Comparison of ENCODE assay signal across 8 cellular contexts in genomic region chr19:11482384-11483050, GRCh38. TPM values are rescaled to one million over a fixed set of nuclear protein-coding genes. Genes with fewer than 3 reads are reported as not detected.
DNase-seq lines count a peak whose midpoint lies in the region; ATAC-seq, FAIRE-seq and TF ChIP-seq lines count a peak whose summit lies in the region.

No MANE protein-coding gene starts in this region.

- H3K4me3 ChIP-seq in A549, result peak overlapping the region; percentile 64
- peak overlapping the region; percentile 21 to 60 (median 42) for H3K4me3 ChIP-seq in breast epithelium

- peak; percentile 75 to 84 for DNase-seq in A549 (ENCODE audit: low read depth in 1 of 2, low spot score in 1 of 2)
- peak; percentile 95 for DNase-seq in NCI-H2196 (lab: John Stamatoyannopoulos, UW; ENCODE audit: unreplicated experiment)
- DNase-seq in WTC11 (ENCODE audit: low spot score), result peak; percentile 89
- peak; percentile 65 to 67 for DNase-seq in breast epithelium (ENCODE audit: low spot score in 2 of 2)
- peak; percentile 85 for DNase-seq in inferior parietal cortex (ENCODE audit: extremely low spot score)
- peak; percentile 72 to 84 for DNase-seq in stimulated activated CD4-positive, alpha-beta T cell treated with anti-CD3 and anti-CD28 coated beads, Interleukin-15, amount 100 ng/mL, for 1 hour (ENCODE audit: low read depth in 1 of 2, low spot score in 1 of 2)

- POLR2A ChIA-PET in A549 (lab: Yijun Ruan, JAX), result interaction anchor here (1.0 to 1.6 kb wide), 4 partner anchors 100 to 142 kb away, joined by 3 to 10 read pairs (median 6); partner anchors contain the start of gene SWSAP1
- POLR2A ChIA-PET in WTC11 (lab: Charles Lee), result interaction anchor here (0.5 to 1.3 kb wide), 5 partner anchors 30 to 114 kb away, joined by 3 to 8 read pairs (median 3); partner anchors contain the start of gene RGL3

- H3K27me3 Mint-ChIP-seq in WTC11 (ENCODE audit: low read depth), result peaks cover 48% of the 10 kb centered on the region

- peaks cover 22 to 53% of the 10 kb centered on the region in 2 donors for H3K27me3 ChIP-seq in breast epithelium

- H3K36me3 Mint-ChIP-seq in WTC11, result no peaks in the 10 kb centered on the region

- no peaks in the 10 kb centered on the region for H3K9me3 Mint-ChIP-seq in WTC11

- peak overlapping the region; percentile 62 for H3K4me3 Mint-ChIP-seq in WTC11

- TF ChIP-seq CTCF in A549 (IDR thresholded peaks at IDR 0.05) (peak; percentile 84), WTC11 (IDR thresholded peaks at IDR 0.05) (peak; percentile 97), breast epithelium (IDR thresholded peaks at IDR 0.05) (peak; percentile 87 to 93 (median 87))

- 12% methylated on average over 8 of the region's 58 CpGs for WGBS in A549 (ENCODE audit: missing lambda C conversion rate)

- intact Hi-C loops in breast epithelium (cut with DNase I; ENCODE audit: low total_unique reads), result loop anchor here (10.0 kb wide), 1 partner anchor 188 kb away; the partner anchor contains the start of gene TSPAN16

- H3K27ac Mint-ChIP-seq in WTC11, result no peak overlapping the region

- ATAC-seq in A549, result peak; percentile 69 to 86
- ATAC-seq in HG03159 (IDR thresholded peaks at IDR 0.05; ENCODE audit: unreplicated experiment), result peak; percentile 64
- ATAC-seq in WTC11, result peak; percentile 8; the same call in 1 of the 2 replicates

- H3K9me3 ChIP-seq in A549 (no peaks in the 10 kb centered on the region), breast epithelium (no peaks in the 10 kb centered on the region)

- H3K4me2 ChIP-seq in A549, result peak overlapping the region; percentile 97

- peak; percentile 64 to 87; a peak in 4 of 5 replicates for TF ChIP-seq RAD21 in A549 (conservative IDR thresholded peaks at IDR 0.05 in 1 of 2, IDR thresholded peaks at IDR 0.05 in 1 of 2)

- H3K4me1 ChIP-seq in A549 (0 out of 3 replicates have a peak, but pooled peaks cover 3% of the 10 kb centered on the region), breast epithelium (peaks cover 6 to 13% of the 10 kb centered on the region in 2 donors)

- no peak for FAIRE-seq in A549 (lab: Jason Lieb, UNC)

- TF ChIP-seq POLR2A in A549 (IDR thresholded peaks at IDR 0.05; ENCODE audit: low read length), result no peak
- peak; percentile 0 for TF ChIP-seq POLR2A in GM18526 (IDR thresholded peaks at IDR 0.05; ENCODE audit: extremely low read depth, insufficient read length)
- no peak for TF ChIP-seq POLR2A in breast epithelium (IDR thresholded peaks at IDR 0.05)

- CTCF ChIA-PET in A549 (lab: Yijun Ruan, JAX), result interaction anchor here (0.5 to 3.6 kb wide), 65 partner anchors 8 to 449 kb away, joined by 3 to 50 read pairs (median 4); partner anchors contain the start of genes EPOR, ODAD3, SWSAP1 and TSPAN16
- CTCF ChIA-PET in WTC11 (lab: Charles Lee), result interaction anchor here (0.6 to 3.1 kb wide), 47 partner anchors 9 to 341 kb away, joined by 3 to 37 read pairs (median 5); partner anchors contain the start of genes ACP5, CCDC159, ECSIT and ELOF1

- no peaks in the 10 kb centered on the region for H3K36me3 ChIP-seq in breast epithelium

- H3K4me1 Mint-ChIP-seq in WTC11, result peaks cover 13% of the 10 kb centered on the region

- TF ChIP-seq EP300 in A549 (IDR thresholded peaks at IDR 0.05), result no peak

- H3K27ac ChIP-seq in A549 (peak overlapping the region; percentile 81 to 91), breast epithelium (no peak overlapping the region)

TF ChIP-seq in A549, 52 proteins besides CTCF, POLR2A, EP300 and RAD21 (continues in another document):
- TF ChIP-seq JUN (IDR thresholded peaks at IDR 0.05) (peak in 1 of 2 experiments; percentile 72; a peak in 3 of 5 replicates), E2F6 (IDR thresholded peaks at IDR 0.05; ENCODE audit: borderline replicate concordance, low read depth) (peak; percentile 95), MAZ (IDR thresholded peaks at IDR 0.05; ENCODE audit: borderline replicate concordance, low read depth, low read length) (peak; percentile 65; the same call in 1 of the 2 replicates), BHLHE40 (IDR thresholded peaks at IDR 0.05; ENCODE audit: low read depth, low read length) (peak; percentile 97), ZNF302 (CRISPR knock-in tag; IDR thresholded peaks at IDR 0.05) (no peak), SMC3 (IDR thresholded peaks at IDR 0.05) (peak; percentile 75), HEYL (CRISPR knock-in tag; IDR thresholded peaks at IDR 0.05) (no peak)

TF ChIP-seq in WTC11, 78 proteins besides CTCF, POLR2A, EP300 and RAD21 (continues in another document):
- TF ChIP-seq RORB (CRISPR knock-in tag; IDR thresholded peaks at IDR 0.05) (no peak), TP53 (CRISPR knock-in tag; IDR thresholded peaks at IDR 0.05) (peak; percentile 95), MAX (CRISPR knock-in tag; IDR thresholded peaks at IDR 0.05) (peak; percentile 99), ZBTB43 (CRISPR knock-in tag; IDR thresholded peaks at IDR 0.05) (peak; percentile 93), ATF6 (CRISPR knock-in tag; IDR thresholded peaks at IDR 0.05) (no peak), TEAD1 (CRISPR knock-in tag; IDR thresholded peaks at IDR 0.05) (peak; percentile 83), FOXP1 (CRISPR knock-in tag; IDR thresholded peaks at IDR 0.05; ENCODE audit: borderline replicate concordance) (peak; percentile 97)

RNA-seq across cellular contexts. Expression of gene ELAVL3, which starts 1.7 kb away (rescaled TPM):
- 0.03 TPM in 1 of 2 replicates, not detected in the other for polyA plus RNA-seq in A549 (2011; rRNA removed)
- polyA plus RNA-seq in A549 (2012; cell fraction: cytosol; rRNA removed), result 0.01 TPM in 1 of 2 replicates, not detected in the other
- 0.07 and 0.10 TPM in 2 replicates for polyA plus RNA-seq in A549 (2012; cell fraction: nucleus; rRNA removed)
- 0.01 to 0.03 TPM in 2 of 3 replicates, not detected in the other for polyA plus RNA-seq in A549 (2017; fragmentation: RNase III; extraction: RNeasy Plus Mini Kit Qiagen cat#74134 plus additional on column Dnase treatment)
- 0.58 TPM in 1 of 2 replicates, not detected in the other for polyA minus RNA-seq in A549 (2011; rRNA and poly(A)+ RNA removed)
- total RNA-seq in WTC11 (2021), result 1.4 to 3.0 TPM (median 1.6 TPM) in 3 replicates
- not detected for total RNA-seq in breast epithelium

RNA-seq across cellular contexts. Expression of gene ZNF653, which starts 23.1 kb away (rescaled TPM):
- polyA plus RNA-seq in A549 (2011; rRNA removed), result 2.9 and 3.8 TPM in 2 replicates
- 10.9 and 11.7 TPM in 2 replicates for polyA plus RNA-seq in A549 (2012; cell fraction: cytosol; rRNA removed)
- polyA plus RNA-seq in A549 (2012; cell fraction: nucleus; rRNA removed), result 14.0 and 16.5 TPM in 2 replicates
- polyA plus RNA-seq in A549 (2017; fragmentation: RNase III; extraction: RNeasy Plus Mini Kit Qiagen cat#74134 plus additional on column Dnase treatment), result 2.9 to 4.2 TPM (median 3.8 TPM) in 3 replicates
- 1.8 and 3.9 TPM in 2 replicates for polyA minus RNA-seq in A549 (2011; rRNA and poly(A)+ RNA removed)
- total RNA-seq in WTC11 (2021), result 10.3 to 13.4 TPM (median 11.5 TPM) in 3 replicates
- total RNA-seq in breast epithelium, result 10 to 100 TPM in 2 of 3 donors, 1 to 10 TPM in 1; 3.4 to 14.0 (median 10.8) TPM

RNA-seq across cellular contexts. Expression of gene ECSIT, which starts 46.4 kb away (rescaled TPM):
- polyA plus RNA-seq in A549 (2011; rRNA removed) (29.7 and 36.6 TPM in 2 replicates), A549 (2017; fragmentation: RNase III; extraction: RNeasy Plus Mini Kit Qiagen cat#74134 plus additional on column Dnase treatment) (23.0 to 24.4 TPM (median 23.8 TPM) in 3 replicates)
- polyA plus RNA-seq in A549 (2012; cell fraction: cytosol; rRNA removed), result 55.0 and 59.8 TPM in 2 replicates
- polyA plus RNA-seq in A549 (2012; cell fraction: nucleus; rRNA removed), result 89.9 and 93.9 TPM in 2 replicates
- polyA minus RNA-seq in A549 (2011; rRNA and poly(A)+ RNA removed), result 63.2 and 68.7 TPM in 2 replicates
- total RNA-seq in WTC11 (2021) (56.4 to 64.1 TPM (median 61.7 TPM) in 3 replicates), breast epithelium (10 to 100 TPM; 37.0 to 56.0 (median 53.6) TPM)

RNA-seq across cellular contexts. Expression of gene PRKCSH, which starts 47.1 kb away (rescaled TPM):
- polyA plus RNA-seq in A549 (2011; rRNA removed) (75.0 and 102 TPM in 2 replicates), A549 (2017; fragmentation: RNase III; extraction: RNeasy Plus Mini Kit Qiagen cat#74134 plus additional on column Dnase treatment) (206 to 215 TPM (median 212 TPM) in 3 replicates)
- 173 and 208 TPM in 2 replicates for polyA plus RNA-seq in A549 (2012; cell fraction: cytosol; rRNA removed)
- polyA plus RNA-seq in A549 (2012; cell fraction: nucleus; rRNA removed), result 430 and 651 TPM in 2 replicates
- polyA minus RNA-seq in A549 (2011; rRNA and poly(A)+ RNA removed), result 150 and 154 TPM in 2 replicates
- total RNA-seq in WTC11 (2021) (396 to 405 TPM (median 402 TPM) in 3 replicates), breast epithelium (10 to 100 TPM; 69.5 to 95.9 (median 92.1) TPM)

RNA-seq across cellular contexts. Expression of gene ODAD3, which starts 47.6 kb away (rescaled TPM):
- 0.46 and 0.70 TPM in 2 replicates for polyA plus RNA-seq in A549 (2011; rRNA removed)
- 0.98 and 1.0 TPM in 2 replicates for polyA plus RNA-seq in A549 (2012; cell fraction: cytosol; rRNA removed)
- polyA plus RNA-seq in A549 (2012; cell fraction: nucleus; rRNA removed), result 0.86 and 1.1 TPM in 2 replicates
- 0.99 to 1.2 TPM (median 1.0 TPM) in 3 replicates for polyA plus RNA-seq in A549 (2017; fragmentation: RNase III; extraction: RNeasy Plus Mini Kit Qiagen cat#74134 plus additional on column Dnase treatment)
- polyA minus RNA-seq in A549 (2011; rRNA and poly(A)+ RNA removed), result 0.45 TPM in 1 of 2 replicates, not detected in the other
- 4.1 to 5.8 TPM (median 4.8 TPM) in 3 replicates for total RNA-seq in WTC11 (2021)
- total RNA-seq in breast epithelium, result under 1 TPM in 2 of 3 donors, not detected in 1; 0.33 to 0.59 TPM

Comparison
In these comparisons a context has a peak if more than half of its experiments do, and no peak if none do; other contexts are left out.
1. ATAC-seq: peak in every context shown above with its lines; median percentile 78 in A549; 64 in HG03159; 8 in WTC11.
2. H3K27ac ChIP-seq: peak in A549 (2 of 2); none in breast epithelium (0 of 2).
3. Of the 8 proteins assayed by ChIP-seq in both WTC11 and A549: peak only in WTC11: ESRRA and HMGXB4; only in A549: none; in both: CTCF, MAX, TP53 and USF2; in neither: 1; mixed calls (peak in some experiments, not most) for 1.
4. Peak in every context shown above with its lines, with median percentiles within 50 percentile points of each other: DNase-seq and CTCF ChIP-seq.